ENCODE assay signal across 8 cellular contexts in genomic region chr6:166341915-166342292, GRCh38.
DNase-seq lines count a peak whose midpoint lies in the region; ATAC-seq and TF ChIP-seq lines count a peak whose summit lies in the region.

No MANE protein-coding gene starts in this region.

- WGBS in iPS DF 6.9 (ENCODE audit: insufficient coverage, insufficient read length) = no CpG with 5 or more reads among the region's 12 CpGs

- H3K9me3 ChIP-seq in HEK293 (ENCODE audit: control insufficient read depth, insufficient read depth, low read depth, low read length) (no peaks in the 10 kb centered on the region), iPS DF 6.9 (ENCODE audit: control insufficient read depth, insufficient read depth, low read length) (no peaks in the 10 kb centered on the region)

- no peaks in the 10 kb centered on the region for H3K27me3 Mint-ChIP-seq in activated naive CD8-positive, alpha-beta T cell

- H3K27me3 ChIP-seq in iPS DF 6.9 (ENCODE audit: control insufficient read depth, insufficient read depth, low read length) = no peaks in the 10 kb centered on the region

- H3K27ac Mint-ChIP-seq in activated naive CD8-positive, alpha-beta T cell = peak overlapping the region; percentile 94
- peak overlapping the region; percentile 84 for H3K27ac Mint-ChIP-seq in stimulated activated effector memory CD8-positive, alpha-beta T cell treated with anti-CD3 and anti-CD28 coated beads, Interleukin-12 subunit alpha, Interleukin-12 subunit beta, amount 100 ng/mL, for 72 hours

- H3K4me1 ChIP-seq in HEK293 (ENCODE audit: control insufficient read depth, insufficient read depth, low read length) = peaks cover 3% of the 10 kb centered on the region; the same call in 1 of the 2 replicates
- no peaks in the 10 kb centered on the region for H3K4me1 ChIP-seq in iPS DF 6.9 (ENCODE audit: control insufficient read depth, insufficient read depth, low read length)

- POLR2A ChIA-PET in HEK293 (lab: Yijun Ruan, JAX) = interaction anchor here (0.9 to 1.7 kb wide), 2 partner anchors 19 to 40 kb away, joined by 5 to 7 read pairs; no protein-coding TSS in a partner anchor

- ATAC-seq in stimulated activated effector memory CD8-positive, alpha-beta T cell treated with anti-CD3 and anti-CD28 coated beads, Interleukin-12 subunit alpha, Interleukin-12 subunit beta, amount 100 ng/mL, for 72 hours = peak; percentile 20
- ATAC-seq in GM21360 (IDR thresholded peaks at IDR 0.05; ENCODE audit: unreplicated experiment) = no peak
- no peak for ATAC-seq in GM19351 (IDR thresholded peaks at IDR 0.05; ENCODE audit: unreplicated experiment)

- H3K36me3 ChIP-seq in HEK293 (ENCODE audit: control insufficient read depth in 2 of 2, insufficient read depth in 1 of 2, low read length in 2 of 2) (peaks cover 0 to 36% of the 10 kb centered on the region in 2 experiments; a peak in 2 of 3 replicates), iPS DF 6.9 (ENCODE audit: control insufficient read depth, insufficient read depth, low read length) (peaks cover 1% of the 10 kb centered on the region; the same call in 1 of the 2 replicates)

- H3K4me3 ChIP-seq in HEK293 (ENCODE audit: low read depth, low read length) = peak overlapping the region; percentile 94
- peak overlapping the region; percentile 100; the same call in 1 of the 2 replicates for H3K4me3 ChIP-seq in iPS DF 6.9 (ENCODE audit: low read length)

- no peak for DNase-seq in iPS DF 6.9 (ENCODE audit: low read depth, low spot score)
- no peak for DNase-seq in stimulated activated effector memory CD8-positive, alpha-beta T cell treated with anti-CD3 and anti-CD28 coated beads, Interleukin-12 subunit alpha, Interleukin-12 subunit beta, amount 100 ng/mL, for 72 hours (ENCODE audit: low spot score in 2 of 2)
- DNase-seq in NCI-H187 treated with DMSO at 0.1 percent for 48 hours (lab: John Stamatoyannopoulos, UW) = no peak

- no peak for TF ChIP-seq CTCF in 22Rv1 (IDR thresholded peaks at IDR 0.05)
- TF ChIP-seq CTCF in HEK293 (tag by site-specific recombination; IDR thresholded peaks at IDR 0.05) = no peak

- H3K4me1 Mint-ChIP-seq in activated naive CD8-positive, alpha-beta T cell (ENCODE audit: low read depth) = peaks cover 11% of the 10 kb centered on the region
- H3K4me1 Mint-ChIP-seq in stimulated activated effector memory CD8-positive, alpha-beta T cell treated with anti-CD3 and anti-CD28 coated beads, Interleukin-12 subunit alpha, Interleukin-12 subunit beta, amount 100 ng/mL, for 72 hours = peaks cover 8% of the 10 kb centered on the region

- H3K27ac ChIP-seq in 22Rv1 = peak overlapping the region; percentile 37
- peak overlapping the region; percentile 71; the same call in 1 of the 2 replicates for H3K27ac ChIP-seq in HEK293 (ENCODE audit: extremely low read depth, low read depth, low read length)
- H3K27ac ChIP-seq in iPS DF 6.9 (ENCODE audit: low read length) = no peak overlapping the region

- no peaks in the 10 kb centered on the region for H3K9me3 Mint-ChIP-seq in activated naive CD8-positive, alpha-beta T cell (ENCODE audit: low read depth)
- no peaks in the 10 kb centered on the region for H3K9me3 Mint-ChIP-seq in stimulated activated effector memory CD8-positive, alpha-beta T cell treated with anti-CD3 and anti-CD28 coated beads, Interleukin-12 subunit alpha, Interleukin-12 subunit beta, amount 100 ng/mL, for 72 hours

- CTCF ChIA-PET in HEK293 (lab: Yijun Ruan, JAX) = interaction anchor here (0.6 to 0.8 kb wide), 2 partner anchors 36 to 38 kb away, joined by 3 to 5 read pairs; no protein-coding TSS in a partner anchor

- H3K36me3 Mint-ChIP-seq in activated naive CD8-positive, alpha-beta T cell = peaks cover 5% of the 10 kb centered on the region
- H3K36me3 Mint-ChIP-seq in stimulated activated effector memory CD8-positive, alpha-beta T cell treated with anti-CD3 and anti-CD28 coated beads, Interleukin-12 subunit alpha, Interleukin-12 subunit beta, amount 100 ng/mL, for 72 hours = peaks cover 15% of the 10 kb centered on the region

- peak overlapping the region; percentile 94 for H3K4me3 Mint-ChIP-seq in activated naive CD8-positive, alpha-beta T cell
- H3K4me3 Mint-ChIP-seq in stimulated activated effector memory CD8-positive, alpha-beta T cell treated with anti-CD3 and anti-CD28 coated beads, Interleukin-12 subunit alpha, Interleukin-12 subunit beta, amount 100 ng/mL, for 72 hours = peak overlapping the region; percentile 80

TF ChIP-seq in HEK293, 187 proteins besides CTCF, POLR2A, EP300 and RAD21:
- TF ChIP-seq SCRT1 (tag by site-specific recombination; IDR thresholded peaks at IDR 0.05; ENCODE audit: borderline replicate concordance) (no peak), ZNF768 (tag by site-specific recombination; IDR thresholded peaks at IDR 0.05) (0 out of 2 replicates have a peak, but pooled peaks have one; percentile 11)
